Comparison of ENCODE assay signal across 8 cellular contexts in the genomic region with DNA sequence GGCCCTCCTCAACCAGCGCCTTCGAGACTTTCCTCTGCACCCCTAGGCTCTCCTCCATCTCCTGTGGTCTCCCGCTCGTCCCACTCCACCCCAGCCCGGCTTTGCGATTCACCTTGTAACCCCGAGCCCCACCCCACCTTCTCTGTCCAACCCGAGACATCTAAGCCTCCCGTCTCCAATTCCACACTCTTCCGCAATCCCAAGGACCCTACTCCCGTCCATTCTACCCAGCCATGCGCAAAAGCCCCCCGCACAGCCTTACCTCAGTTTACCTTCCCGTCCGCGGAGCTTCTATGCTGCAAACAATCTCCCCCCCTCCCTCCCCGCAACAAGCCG. TPM values are rescaled to one million over a fixed set of nuclear protein-coding genes. Genes with fewer than 3 reads are reported as not detected.
DNase-seq lines count a peak whose midpoint lies in the region; ATAC-seq and TF ChIP-seq lines count a peak whose summit lies in the region.

No MANE protein-coding gene starts in this region.

- intact Hi-C loops in vagina (cut with DNase I) = no loop called here

- ATAC-seq in HG03175 (IDR thresholded peaks at IDR 0.05; ENCODE audit: unreplicated experiment) (peak; percentile 4), memory B cell (ENCODE audit: low read depth) (no peak)

- TF ChIP-seq POLR2A in vagina (IDR thresholded peaks at IDR 0.05) = peak in 1 of 2 donors; percentile 28

- H3K36me3 Mint-ChIP-seq in brain (peaks cover 29% of the 10 kb centered on the region), memory B cell (peaks cover 22% of the 10 kb centered on the region)

- H3K36me3 ChIP-seq in vagina = peaks cover 0 to 14% of the 10 kb centered on the region in 2 donors

- no peaks in the 10 kb centered on the region for H3K27me3 ChIP-seq in vagina

- no peak for TF ChIP-seq CTCF in brain (conservative IDR thresholded peaks at IDR 0.05)
- TF ChIP-seq CTCF in vagina (IDR thresholded peaks at IDR 0.05) = no peak

- peak overlapping the region; percentile 98 for H3K27ac ChIP-seq in vagina

- peaks cover 56% of the 10 kb centered on the region for H3K4me1 ChIP-seq in vagina

- H3K27ac Mint-ChIP-seq in brain (peak overlapping the region; percentile 99), memory B cell (peak overlapping the region; percentile 94)

- H3K9me3 Mint-ChIP-seq in brain (no peaks in the 10 kb centered on the region), memory B cell (no peaks in the 10 kb centered on the region)

- H3K9me3 ChIP-seq in vagina = no peaks in the 10 kb centered on the region

- H3K27me3 Mint-ChIP-seq in brain (peaks cover 10% of the 10 kb centered on the region), memory B cell (no peaks in the 10 kb centered on the region)

- H3K4me1 Mint-ChIP-seq in brain (peaks cover 65% of the 10 kb centered on the region), memory B cell (peaks cover 42% of the 10 kb centered on the region)

- peak; percentile 66 for DNase-seq in SKM-1 (lab: John Stamatoyannopoulos, UW; ENCODE audit: unreplicated experiment)
- DNase-seq in SKM-1 treated with dmso at 0.1 percent for 144 hours (lab: John Stamatoyannopoulos, UW; ENCODE audit: unreplicated experiment) = no peak
- no peak for DNase-seq in memory B cell (ENCODE audit: low spot score in 2 of 2)
- no peak for DNase-seq in vagina (ENCODE audit: extremely low spot score in 2 of 2)
- DNase-seq in NCI-H1105 (lab: John Stamatoyannopoulos, UW) = no peak
- no peak for DNase-seq in NCI-H2196 treated with DMSO at 0.1 percent for 48 hours (lab: John Stamatoyannopoulos, UW; ENCODE audit: unreplicated experiment)

- H3K4me3 Mint-ChIP-seq in brain (peak overlapping the region; percentile 93 to 96 (median 95)), memory B cell (peak overlapping the region; percentile 99)

- peak overlapping the region; percentile 67 to 77 for H3K4me3 ChIP-seq in vagina

RNA-seq across cellular contexts. Expression of gene SH3BP5L, which starts 0.2 kb away (rescaled TPM):
- polyA plus RNA-seq in brain (ENCODE audit: insufficient read depth, low read depth, low replicate concordance) = 40.7 TPM
- 18.7 TPM for total RNA-seq in vagina

RNA-seq across cellular contexts. Expression of gene ZNF672, which starts 12.5 kb away (rescaled TPM):
- polyA plus RNA-seq in brain (ENCODE audit: insufficient read depth, low read depth, low replicate concordance) = 35.7 TPM
- total RNA-seq in vagina = 44.9 TPM

RNA-seq across cellular contexts. Expression of gene ZNF692, which starts 33.3 kb away (rescaled TPM):
- polyA plus RNA-seq in brain (ENCODE audit: insufficient read depth, low read depth, low replicate concordance) = 10.5 TPM
- total RNA-seq in vagina = 46.7 TPM
